33 cellular contexts compared by ENCODE assay signal in genomic region chr5:65906256-65906655, GRCh38.
"Had no signal": no experiment of that assay in that cellular context is flagged by ENCODE, and none has a peak within 500 bp of the region (broad histone marks: within the 10 kb centered on the region; RNA-seq: fewer than 3 reads in every experiment).

No MANE protein-coding gene starts in this region.

- H3K4me2 ChIP-seq: KMS-11 had no signal

- H3K27ac ChIP-seq: KMS-11 had no signal

- H3K36me3 ChIP-seq: MG63 had no signal

- H3K9ac ChIP-seq: KMS-11 had no signal

- DNase-seq: Kasumi-1, KG1, MG63, MM.1S, MV-4-11, NCI-H1048, NCI-H1092, NCI-H1092 treated with DMSO at 0.1 percent for 48 hours, NCI-H1105, NCI-H1105 treated with DMSO at 0.1 percent for 48 hours, NCI-H1417, NCI-H1417 treated with DMSO at 0.1 percent for 48 hours, NCI-H1436, NCI-H1436 treated with DMSO at 0.1 percent for 48 hours, NCI-H146, NCI-H1694, NCI-H1694 treated with DMSO at 0.1 percent for 48 hours, NCI-H187, NCI-H187 treated with DMSO at 0.1 percent for 48 hours, NCI-H1930, NCI-H2029, NCI-H2029 treated with DMSO at 0.1 percent for 48 hours, NCI-H2081, NCI-H2081 treated with DMSO at 0.1 percent for 48 hours, NCI-H2107, NCI-H2171, NCI-H2171 treated with DMSO at 0.1 percent for 48 hours, NCI-H2227 treated with DMSO at 0.1 percent for 48 hours, NCI-H226, NCI-H446 treated with DMSO at 0.1 percent for 48 hours, NCI-H510A, NCI-H510A treated with DMSO at 0.1 percent for 48 hours had no signal

- H3K27me3 ChIP-seq: MG63 had no signal

- H3K4me3 ChIP-seq: MG63 had no signal
